1 cellular context compared by ENCODE assay signal in the genomic region with DNA sequence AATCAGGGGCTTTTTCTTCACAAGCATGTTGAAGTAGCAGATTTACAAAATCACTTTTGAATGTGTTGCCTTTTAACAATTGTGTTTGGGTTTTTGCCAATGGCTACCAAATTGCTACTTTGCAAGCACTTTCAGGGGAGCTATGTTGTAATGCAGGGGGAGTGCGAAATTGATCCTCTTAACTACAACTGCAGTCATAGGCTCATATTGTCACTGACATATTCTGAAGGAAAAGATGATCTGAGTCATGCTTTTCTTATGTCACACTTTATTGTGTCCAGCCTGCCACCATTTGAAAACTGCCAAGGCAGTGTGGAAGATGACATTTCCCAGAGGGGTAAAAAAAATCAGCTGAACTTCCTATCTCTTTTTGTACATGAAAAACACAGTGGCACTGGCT.
TF ChIP-seq lines count a peak whose summit lies in the region.

No MANE protein-coding gene starts in this region.

TF ChIP-seq in IMR-90, 13 proteins besides CTCF, POLR2A, EP300 and RAD21 (continued from another document):
- no peak for TF ChIP-seq CEBPB (IDR thresholded peaks at IDR 0.05; ENCODE audit: low read depth, low read length)
- TF ChIP-seq MXI1 (IDR thresholded peaks at IDR 0.05; ENCODE audit: borderline replicate concordance, low read depth, low read length) = no peak
- no peak for TF ChIP-seq MAFK (IDR thresholded peaks at IDR 0.05; ENCODE audit: low read depth, low read length)
- no peak for TF ChIP-seq FOS (IDR thresholded peaks at IDR 0.05; ENCODE audit: low read depth, low read length)
- TF ChIP-seq BHLHE40 (IDR thresholded peaks at IDR 0.05; ENCODE audit: low read depth, low read length) = no peak
- TF ChIP-seq, protein P1, sequence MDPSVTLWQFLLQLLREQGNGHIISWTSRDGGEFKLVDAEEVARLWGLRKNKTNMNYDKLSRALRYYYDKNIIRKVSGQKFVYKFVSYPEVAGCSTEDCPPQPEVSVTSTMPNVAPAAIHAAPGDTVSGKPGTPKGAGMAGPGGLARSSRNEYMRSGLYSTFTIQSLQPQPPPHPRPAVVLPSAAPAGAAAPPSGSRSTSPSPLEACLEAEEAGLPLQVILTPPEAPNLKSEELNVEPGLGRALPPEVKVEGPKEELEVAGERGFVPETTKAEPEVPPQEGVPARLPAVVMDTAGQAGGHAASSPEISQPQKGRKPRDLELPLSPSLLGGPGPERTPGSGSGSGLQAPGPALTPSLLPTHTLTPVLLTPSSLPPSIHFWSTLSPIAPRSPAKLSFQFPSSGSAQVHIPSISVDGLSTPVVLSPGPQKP (IDR thresholded peaks at IDR 0.05; ENCODE audit: borderline replicate concordance, low read depth, low read length) = no peak
- TF ChIP-seq RFX5 (IDR thresholded peaks at IDR 0.05; ENCODE audit: low read depth, low read length) = no peak
- TF ChIP-seq CHD1 (IDR thresholded peaks at IDR 0.05; ENCODE audit: low read depth, low read length) = no peak
- no peak for TF ChIP-seq RCOR1 (IDR thresholded peaks at IDR 0.05; ENCODE audit: insufficient replicate concordance, low read length)
- no peak for TF ChIP-seq NFE2L2 (IDR thresholded peaks at IDR 0.05; ENCODE audit: low read depth, low read length)
- TF ChIP-seq MAZ (IDR thresholded peaks at IDR 0.05; ENCODE audit: borderline replicate concordance, low read depth, low read length) = no peak
- TF ChIP-seq SMC3 (IDR thresholded peaks at IDR 0.05; ENCODE audit: low read depth, low read length) = no peak
